ENCODE assay signal across 10 cellular contexts in the genomic region with DNA sequence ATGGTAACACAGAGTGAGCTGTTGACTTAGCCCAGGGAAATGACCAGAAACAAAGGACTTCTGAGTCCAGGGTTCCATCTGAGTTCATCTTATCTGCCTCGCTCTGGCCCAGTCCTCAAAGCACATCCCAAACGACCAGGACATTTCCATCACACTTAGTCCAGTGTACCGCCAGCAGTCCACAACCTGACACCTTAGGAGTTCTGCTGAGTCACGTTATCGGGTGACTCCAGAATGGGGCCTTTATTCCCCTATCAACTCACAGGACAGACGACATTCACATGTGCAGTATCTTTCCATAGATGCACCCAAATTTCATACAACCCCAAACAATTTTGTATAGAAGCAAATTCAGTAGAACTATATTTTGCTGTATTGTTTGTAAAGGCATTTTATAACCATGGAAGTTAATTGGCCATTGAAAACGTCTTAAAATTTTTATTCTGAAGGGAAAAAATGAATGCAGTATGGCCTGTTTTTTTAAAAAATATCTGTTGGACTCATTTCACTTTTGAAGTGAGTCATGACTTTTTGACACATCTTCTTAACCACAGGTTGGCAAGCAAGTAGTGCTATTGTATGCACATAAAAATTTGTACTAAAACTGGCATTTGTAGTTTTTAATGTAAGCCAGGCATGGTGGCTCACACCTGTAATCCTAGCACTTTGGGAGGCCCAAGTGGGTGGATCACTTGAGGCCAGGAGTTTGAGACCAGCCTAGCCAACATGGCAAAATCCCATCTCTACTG.
"Had no signal": no experiment of that assay in that cellular context is flagged by ENCODE, and none has a peak within 500 bp of the region (broad histone marks: within the 10 kb centered on the region; RNA-seq: fewer than 3 reads in every experiment).

No MANE protein-coding gene starts in this region.

- H3K27ac ChIP-seq: gastroesophageal sphincter, neural progenitor cell, pancreas, tibial nerve, vagina had no signal

- H3K9me3 ChIP-seq: pancreas had no signal

- H3K4me1 ChIP-seq: neural progenitor cell, pancreas had no signal

- H3K4me3 ChIP-seq: gastroesophageal sphincter, neural progenitor cell, pancreas, smooth muscle cell, tibial nerve, vagina had no signal

- DNase-seq: activated naive CD4-positive, alpha-beta T cell treated with anti-CD3 and anti-CD28 coated beads, Interleukin-2, amount 10 ng/mL, durations not matched to agents 7 days and 5 days; dermis blood vessel endothelial cell; endodermal cell; kidney glomerular epithelial cell; pancreas had no signal

- H3K36me3 ChIP-seq: pancreas had no signal

- H2AFZ ChIP-seq: neural progenitor cell had no signal

- H3K27me3 ChIP-seq: gastroesophageal sphincter, neural progenitor cell, pancreas, tibial nerve, vagina had no signal

- H3K4me2 ChIP-seq: neural progenitor cell, smooth muscle cell had no signal

- H3K9ac ChIP-seq: neural progenitor cell had no signal
